Comparison of ENCODE assay signal across 8 cellular contexts in the genomic region with DNA sequence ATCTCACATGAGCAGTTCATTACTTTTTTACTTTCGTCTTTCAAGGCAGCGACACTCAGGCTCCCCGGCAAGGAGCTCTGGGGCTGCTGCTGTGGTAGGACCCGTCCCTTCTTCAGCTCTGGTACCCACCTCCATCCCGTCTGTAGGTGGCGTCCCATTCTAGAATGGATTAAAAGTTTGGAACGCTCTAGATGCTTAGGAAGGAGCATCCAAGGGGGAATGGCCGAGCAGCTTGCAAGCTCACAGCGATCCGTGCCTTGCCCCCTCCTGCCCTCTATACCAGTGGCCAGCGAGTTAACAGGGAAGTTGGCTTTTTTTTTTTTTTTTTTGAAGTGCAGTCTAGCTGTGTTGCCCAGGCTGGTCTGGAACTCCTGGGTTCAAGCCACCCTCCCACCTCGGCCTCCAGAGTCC. TPM values are rescaled to one million over a fixed set of nuclear protein-coding genes. Genes with fewer than 3 reads are reported as not detected.
DNase-seq lines count a peak whose midpoint lies in the region; ATAC-seq and TF ChIP-seq lines count a peak whose summit lies in the region.

No MANE protein-coding gene starts in this region.

- H3K9me3 ChIP-seq in ovary = no peaks in the 10 kb centered on the region

- no peaks in the 10 kb centered on the region for H3K4me1 ChIP-seq in ovary (ENCODE audit: insufficient read depth)

- peak overlapping the region; percentile 22; the same call in 1 of the 2 replicates for H3K27ac Mint-ChIP-seq in WTC11

- no peaks in the 10 kb centered on the region for H3K27me3 ChIP-seq in GM06990 (replicated peaks; ENCODE audit: control insufficient read depth, insufficient read depth, low read length)
- H3K27me3 ChIP-seq in ovary = no peaks in the 10 kb centered on the region

- ATAC-seq in WTC11 = peak; percentile 63
- peak; percentile 52 for ATAC-seq in left lobe of liver
- ATAC-seq in HG02623 (IDR thresholded peaks at IDR 0.05; ENCODE audit: unreplicated experiment) = no peak
- no peak for ATAC-seq in HG02852 (IDR thresholded peaks at IDR 0.05; ENCODE audit: unreplicated experiment)

- POLR2A ChIA-PET in WTC11 (lab: Charles Lee) = interaction anchor here (0.8 to 1.1 kb wide), 4 partner anchors 13 to 158 kb away, joined by 3 to 8 read pairs (median 4); no protein-coding TSS in a partner anchor

- H3K4me3 Mint-ChIP-seq in WTC11 = no peak overlapping the region

- no peak for TF ChIP-seq POLR2A in ovary (IDR thresholded peaks at IDR 0.05)

- CTCF ChIA-PET in WTC11 (lab: Charles Lee) = interaction anchor here (0.6 to 2.1 kb wide), 46 partner anchors 8 to 535 kb away, joined by 3 to 37 read pairs (median 5); a partner anchor contains a TSS

- TF ChIP-seq CTCF in GM06990 (IDR thresholded peaks at IDR 0.05; ENCODE audit: insufficient read depth, low read length, poor library complexity, severe bottlenecking) (peak; percentile 47), HFF-Myc (IDR thresholded peaks at IDR 0.05; ENCODE audit: low read depth, low read length, missing control alignments) (peak; percentile 44), WTC11 (IDR thresholded peaks at IDR 0.05) (no peak), ovary (IDR thresholded peaks at IDR 0.05) (no peak)

- H3K36me3 Mint-ChIP-seq in WTC11 = no peaks in the 10 kb centered on the region

- no peak for TF ChIP-seq EP300 in ovary (IDR thresholded peaks at IDR 0.05)

- H3K4me3 ChIP-seq in GM06990 (replicated peaks; ENCODE audit: low read depth, low read length) (no peak overlapping the region), HFF-Myc (replicated peaks; ENCODE audit: low read depth, low read length) (no peak overlapping the region), ovary (no peak overlapping the region)

- WGBS in ovary, 3 donors = 61 to 67% (median 63%) methylated on average over 12 of the region's 12 CpGs

- no peaks in the 10 kb centered on the region for H3K27me3 Mint-ChIP-seq in WTC11 (ENCODE audit: low read depth)

- H3K4me1 Mint-ChIP-seq in WTC11 = peaks cover 20% of the 10 kb centered on the region

- DNase-seq in GM06990 (ENCODE audit: extremely low read depth, insufficient read length) (no peak), HFF-Myc (ENCODE audit: extremely low read depth, low read depth) (no peak), WTC11 (ENCODE audit: low spot score) (peak; percentile 73), left lobe of liver (ENCODE audit: low spot score) (no peak), ovary (no peak), SHP77 (lab: John Stamatoyannopoulos, UW) (no peak)

- H3K27ac ChIP-seq in ovary = no peak overlapping the region

- intact Hi-C loops in ovary (cut with DNase I) = no loop called here

- no peaks in the 10 kb centered on the region for H3K9me3 Mint-ChIP-seq in WTC11

- H3K36me3 ChIP-seq in GM06990 (ENCODE audit: control insufficient read depth, insufficient read depth, low read length) (no peaks in the 10 kb centered on the region), ovary (no peaks in the 10 kb centered on the region)

TF ChIP-seq in WTC11, 78 proteins besides CTCF, POLR2A, EP300 and RAD21:
- TF ChIP-seq, protein P1, sequence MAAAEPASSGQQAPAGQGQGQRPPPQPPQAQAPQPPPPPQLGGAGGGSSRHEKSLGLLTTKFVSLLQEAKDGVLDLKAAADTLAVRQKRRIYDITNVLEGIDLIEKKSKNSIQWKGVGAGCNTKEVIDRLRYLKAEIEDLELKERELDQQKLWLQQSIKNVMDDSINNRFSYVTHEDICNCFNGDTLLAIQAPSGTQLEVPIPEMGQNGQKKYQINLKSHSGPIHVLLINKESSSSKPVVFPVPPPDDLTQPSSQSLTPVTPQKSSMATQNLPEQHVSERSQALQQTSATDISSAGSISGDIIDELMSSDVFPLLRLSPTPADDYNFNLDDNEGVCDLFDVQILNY (CRISPR knock-in tag; IDR thresholded peaks at IDR 0.05) = no peak
- TF ChIP-seq KAT7 (CRISPR knock-in tag; IDR thresholded peaks at IDR 0.05; ENCODE audit: borderline replicate concordance) = no peak
- TF ChIP-seq, protein P2, sequence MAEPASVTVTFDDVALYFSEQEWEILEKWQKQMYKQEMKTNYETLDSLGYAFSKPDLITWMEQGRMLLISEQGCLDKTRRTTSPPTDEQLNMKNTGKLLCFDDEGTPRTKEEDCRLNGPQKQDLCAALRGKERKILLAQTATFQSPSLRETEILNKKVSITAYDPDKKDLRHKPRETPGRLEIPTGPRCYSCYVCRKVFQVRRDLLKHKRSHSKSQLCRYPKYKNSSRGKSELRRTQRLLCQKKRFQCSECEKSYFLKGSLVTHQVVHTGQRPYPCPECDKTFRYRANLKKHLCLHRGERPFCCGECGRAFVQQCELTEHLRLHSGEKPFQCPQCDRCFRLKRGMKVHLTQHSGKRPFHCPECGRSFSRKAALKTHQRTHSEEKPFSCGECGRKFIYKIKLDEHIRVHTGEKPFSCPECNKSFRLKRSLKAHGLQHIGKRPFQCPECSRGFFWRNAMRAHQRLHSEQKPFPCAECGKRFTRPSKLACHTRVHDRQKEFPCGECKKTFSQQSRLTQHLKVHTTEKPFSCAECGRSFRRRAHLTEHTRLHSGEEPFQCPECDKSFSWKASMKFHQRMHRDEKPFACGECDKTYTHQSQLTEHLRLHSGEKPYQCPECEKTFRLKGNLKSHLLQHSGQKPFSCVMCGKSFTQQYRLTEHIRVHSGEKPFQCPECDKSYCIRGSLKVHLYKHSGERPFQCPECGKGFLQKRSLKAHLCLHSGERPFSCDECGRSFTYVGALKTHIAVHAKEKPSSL (CRISPR knock-in tag; conservative IDR thresholded peaks at IDR 0.05) = no peak
- no peak for TF ChIP-seq FOXJ3 (CRISPR knock-in tag; IDR thresholded peaks at IDR 0.05; ENCODE audit: borderline replicate concordance)
- TF ChIP-seq, protein P3, sequence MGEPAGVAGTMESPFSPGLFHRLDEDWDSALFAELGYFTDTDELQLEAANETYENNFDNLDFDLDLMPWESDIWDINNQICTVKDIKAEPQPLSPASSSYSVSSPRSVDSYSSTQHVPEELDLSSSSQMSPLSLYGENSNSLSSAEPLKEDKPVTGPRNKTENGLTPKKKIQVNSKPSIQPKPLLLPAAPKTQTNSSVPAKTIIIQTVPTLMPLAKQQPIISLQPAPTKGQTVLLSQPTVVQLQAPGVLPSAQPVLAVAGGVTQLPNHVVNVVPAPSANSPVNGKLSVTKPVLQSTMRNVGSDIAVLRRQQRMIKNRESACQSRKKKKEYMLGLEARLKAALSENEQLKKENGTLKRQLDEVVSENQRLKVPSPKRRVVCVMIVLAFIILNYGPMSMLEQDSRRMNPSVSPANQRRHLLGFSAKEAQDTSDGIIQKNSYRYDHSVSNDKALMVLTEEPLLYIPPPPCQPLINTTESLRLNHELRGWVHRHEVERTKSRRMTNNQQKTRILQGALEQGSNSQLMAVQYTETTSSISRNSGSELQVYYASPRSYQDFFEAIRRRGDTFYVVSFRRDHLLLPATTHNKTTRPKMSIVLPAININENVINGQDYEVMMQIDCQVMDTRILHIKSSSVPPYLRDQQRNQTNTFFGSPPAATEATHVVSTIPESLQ (CRISPR knock-in tag; IDR thresholded peaks at IDR 0.05) = no peak
- TF ChIP-seq, protein P4, sequence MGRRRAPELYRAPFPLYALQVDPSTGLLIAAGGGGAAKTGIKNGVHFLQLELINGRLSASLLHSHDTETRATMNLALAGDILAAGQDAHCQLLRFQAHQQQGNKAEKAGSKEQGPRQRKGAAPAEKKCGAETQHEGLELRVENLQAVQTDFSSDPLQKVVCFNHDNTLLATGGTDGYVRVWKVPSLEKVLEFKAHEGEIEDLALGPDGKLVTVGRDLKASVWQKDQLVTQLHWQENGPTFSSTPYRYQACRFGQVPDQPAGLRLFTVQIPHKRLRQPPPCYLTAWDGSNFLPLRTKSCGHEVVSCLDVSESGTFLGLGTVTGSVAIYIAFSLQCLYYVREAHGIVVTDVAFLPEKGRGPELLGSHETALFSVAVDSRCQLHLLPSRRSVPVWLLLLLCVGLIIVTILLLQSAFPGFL (CRISPR knock-in tag; IDR thresholded peaks at IDR 0.05; ENCODE audit: borderline replicate concordance) = no peak
TF ChIP-seq in WTC11: peak in this region for 0.

RNA-seq across cellular contexts. Expression of a gene that starts 22.8 kb away (rescaled TPM):
- total RNA-seq in WTC11 (2021) = 178 to 190 TPM (median 181 TPM) in 3 replicates
- total RNA-seq in left lobe of liver = 15.5 TPM
- 10 to 100 TPM in 6 of 7 donors, 1 to 10 TPM in 1; 7.7 to 34.4 (median 22.7) TPM for total RNA-seq in ovary
- polyA plus RNA-seq in ovary = 10 to 100 TPM in 1 of 2 donors, 1 to 10 TPM in 1; 5.6 to 21.0 TPM

RNA-seq across cellular contexts. Expression of a gene that starts 50.2 kb away (rescaled TPM):
- total RNA-seq in WTC11 (2021) (4.4 to 4.7 TPM (median 4.6 TPM) in 3 replicates), left lobe of liver (5.7 TPM), ovary (10 to 100 TPM in 6 of 7 donors, 1 to 10 TPM in 1; 7.2 to 19.2 (median 14.1) TPM)
- 1 to 10 TPM; 4.4 to 6.8 TPM for polyA plus RNA-seq in ovary

RNA-seq across cellular contexts. Expression of a gene that starts 53.7 kb away (rescaled TPM):
- 44.0 to 50.0 TPM (median 46.1 TPM) in 3 replicates for total RNA-seq in WTC11 (2021)
- total RNA-seq in left lobe of liver = 15.6 TPM
- 10 to 100 TPM; 26.9 to 33.5 (median 30.2) TPM for total RNA-seq in ovary
- 10 to 100 TPM in 1 of 2 donors, 1 to 10 TPM in 1; 1.3 to 39.1 TPM for polyA plus RNA-seq in ovary

Comparison
In these comparisons a context has a peak if more than half of its experiments do, and no peak if none do; other contexts are left out.
1. CTCF ChIP-seq: peak in GM06990 (single experiment) and HFF-Myc (single experiment); none in WTC11 (single experiment) and ovary (0 of 3).
2. ATAC-seq: peak in WTC11 (single experiment) and left lobe of liver (single experiment); none in HG02623 (single experiment) and HG02852 (single experiment).